In genomic region chr5:150661821-150662596, GRCh38 we compare ENCODE assay signal across 22 cellular contexts. TPM values are rescaled to one million over a fixed set of nuclear protein-coding genes. Genes with fewer than 3 reads are reported as not detected.
"Had no signal": no experiment of that assay in that cellular context is flagged by ENCODE, and none has a peak within 500 bp of the region (broad histone marks: within the 10 kb centered on the region; RNA-seq: fewer than 3 reads in every experiment).

No MANE protein-coding gene starts in this region.

- H3K27ac ChIP-seq: cardiac muscle cell, foreskin keratinocyte, left lung, spleen, upper lobe of right lung had no signal

- ATAC-seq: activated CD4-positive, alpha-beta T cell treated with anti-CD3 and anti-CD28 coated beads for 36 hours; activated T-cell treated with anti-CD3 and anti-CD28 coated beads, Interleukin-2, amount 50 U/mL, for 4 hours; foreskin keratinocyte; left lung; naive thymus-derived CD8-positive, alpha-beta T cell; upper lobe of right lung had no signal

- H3K4me3 Mint-ChIP-seq: activated B cell treated with CpG ODN at 0.5 μM for 24 hours; activated CD4-positive, alpha-beta T cell treated with anti-CD3 and anti-CD28 coated beads for 36 hours; activated naive CD4-positive, alpha-beta T cell treated with anti-CD3 and anti-CD28 coated beads, Interleukin-2, amount 10 ng/mL, durations not matched to agents 7 days and 5 days; activated T-cell treated with anti-CD3 and anti-CD28 coated beads, Interleukin-2, amount 50 U/mL, for 4 hours; dendritic cell treated with granulocyte-macrophage colony-stimulating factor and Interleukin-4, amounts not matched to agents 40 ng/mL and 50 ng/mL, for 4 days; naive thymus-derived CD8-positive, alpha-beta T cell; T-helper 1 cell treated with Interleukin-12 subunit alpha and Interleukin-12 subunit beta and Interleukin-4 antibody, amounts not matched to agents 30 μg/mL and 1 μg/mL, for 36 hours had no signal

- H3K36me3 ChIP-seq: cardiac muscle cell, left lung, spleen, thoracic aorta, upper lobe of right lung had no signal

- DNase-seq: activated B cell treated with CpG ODN at 0.5 μM for 24 hours; activated CD4-positive, alpha-beta T cell treated with anti-CD3 and anti-CD28 coated beads for 36 hours; activated CD4-positive, alpha-beta T cell treated with anti-CD3 and anti-CD28 coated beads, Interleukin-2, amount 50 U/mL, for 4 hours; activated CD8-positive, alpha-beta memory T cell treated with anti-CD3 and anti-CD28 coated beads, Interleukin-2, amount 50 U/mL, for 48 hours; activated T-cell treated with anti-CD3 and anti-CD28 coated beads, Interleukin-2, amount 50 U/mL, for 4 hours; amygdala; effector CD4-positive, alpha-beta T cell; foreskin keratinocyte; left lung; naive thymus-derived CD8-positive, alpha-beta T cell; occipital lobe; spleen; stimulated activated CD4-positive, alpha-beta T cell treated with anti-CD3 and anti-CD28 coated beads, Interleukin-4, amount 100 ng/mL, for 24 hours; stimulated activated naive CD4-positive, alpha-beta T cell treated with Interleukin-2 at 50 U/mL for 16 hours; upper lobe of right lung had no signal

- H3K9me3 ChIP-seq: left lung, spleen, thoracic aorta, upper lobe of right lung had no signal

- H3K27me3 Mint-ChIP-seq: activated CD4-positive, alpha-beta T cell treated with anti-CD3 and anti-CD28 coated beads for 36 hours had no signal

- H3K36me3 Mint-ChIP-seq: activated naive CD4-positive, alpha-beta T cell treated with anti-CD3 and anti-CD28 coated beads, Interleukin-2, amount 10 ng/mL, durations not matched to agents 7 days and 5 days; naive thymus-derived CD8-positive, alpha-beta T cell had no signal

- H3K9me3 Mint-ChIP-seq: activated B cell treated with CpG ODN at 0.5 μM for 24 hours; activated naive CD4-positive, alpha-beta T cell treated with anti-CD3 and anti-CD28 coated beads, Interleukin-2, amount 10 ng/mL, durations not matched to agents 7 days and 5 days; activated T-cell treated with anti-CD3 and anti-CD28 coated beads, Interleukin-2, amount 50 U/mL, for 4 hours; activated T-helper 2 cell treated with anti-CD3 and anti-CD28 coated beads, Interferon-gamma antibody, Interleukin-2, Interleukin-4, amounts not matched to agents 10 μg/mL and 5 μg/mL and 100 μg/mL, durations not matched to agents 14 hours and 24 hours and 36 hours; dendritic cell treated with granulocyte-macrophage colony-stimulating factor and Interleukin-4, amounts not matched to agents 40 ng/mL and 50 ng/mL, for 4 days; naive thymus-derived CD8-positive, alpha-beta T cell; T-helper 1 cell treated with Interleukin-12 subunit alpha and Interleukin-12 subunit beta and Interleukin-4 antibody, amounts not matched to agents 30 μg/mL and 1 μg/mL, for 36 hours had no signal

- H3K4me3 ChIP-seq: cardiac muscle cell, left lung, lung, spleen, thoracic aorta, upper lobe of right lung had no signal

- H3K27me3 ChIP-seq: cardiac muscle cell, left lung, upper lobe of right lung had no signal

- H3K4me1 Mint-ChIP-seq: activated CD4-positive, alpha-beta T cell treated with anti-CD3 and anti-CD28 coated beads for 36 hours had no signal

- H3K27ac Mint-ChIP-seq: activated B cell treated with CpG ODN at 0.5 μM for 24 hours; activated CD4-positive, alpha-beta T cell treated with anti-CD3 and anti-CD28 coated beads for 36 hours; activated naive CD4-positive, alpha-beta T cell treated with anti-CD3 and anti-CD28 coated beads, Interleukin-2, amount 10 ng/mL, durations not matched to agents 7 days and 5 days; activated T-helper 2 cell treated with anti-CD3 and anti-CD28 coated beads, Interferon-gamma antibody, Interleukin-2, Interleukin-4, amounts not matched to agents 10 μg/mL and 5 μg/mL and 100 μg/mL, durations not matched to agents 14 hours and 24 hours and 36 hours; dendritic cell treated with granulocyte-macrophage colony-stimulating factor and Interleukin-4, amounts not matched to agents 40 ng/mL and 50 ng/mL, for 4 days; T-helper 1 cell treated with Interleukin-12 subunit alpha and Interleukin-12 subunit beta and Interleukin-4 antibody, amounts not matched to agents 30 μg/mL and 1 μg/mL, for 36 hours had no signal

RNA-seq across cellular contexts. Expression of gene MYOZ3, which starts 1.0 kb away (rescaled TPM):
- total RNA-seq: naive thymus-derived CD8-positive, alpha-beta T cell had no signal

RNA-seq across cellular contexts. Expression of gene SYNPO, which starts 21.5 kb away (rescaled TPM):
- polyA plus RNA-seq: naive thymus-derived CD8-positive, alpha-beta T cell had no signal
